Comparison of ENCODE assay signal across 1 cellular context in genomic region chr13:95226932-95227718, GRCh38.
A peak's percentile ranks its signal among the peaks of the same experiment; 100 is the strongest.
TF ChIP-seq lines count a peak whose summit lies in the region.

No MANE protein-coding gene starts in this region.

TF ChIP-seq in GM12878, 131 proteins besides CTCF, POLR2A, EP300 and RAD21 (continued from another document):
- TF ChIP-seq ZBTB11 (CRISPR knock-in tag; IDR thresholded peaks at IDR 0.05): no peak
- TF ChIP-seq WRNIP1 (IDR thresholded peaks at IDR 0.05; ENCODE audit: borderline replicate concordance, low read depth, low read length): no peak
- peak in 1 of 2 experiments; percentile 5; a peak in 1 of 4 replicates for TF ChIP-seq ETV6 (conservative IDR thresholded peaks at IDR 0.05 in 1 of 2, IDR thresholded peaks at IDR 0.05 in 1 of 2; ENCODE audit: borderline replicate concordance in 1 of 2, low read depth in 1 of 2)
- no peak for TF ChIP-seq BRCA1 (IDR thresholded peaks at IDR 0.05; ENCODE audit: low read depth, low read length)
- no peak for TF ChIP-seq HDAC2 (IDR thresholded peaks at IDR 0.05)
- no peak for TF ChIP-seq FOXM1 (IDR thresholded peaks at IDR 0.05; ENCODE audit: low read depth, low read length)
